11 cellular contexts compared by ENCODE assay signal in the genomic region with DNA sequence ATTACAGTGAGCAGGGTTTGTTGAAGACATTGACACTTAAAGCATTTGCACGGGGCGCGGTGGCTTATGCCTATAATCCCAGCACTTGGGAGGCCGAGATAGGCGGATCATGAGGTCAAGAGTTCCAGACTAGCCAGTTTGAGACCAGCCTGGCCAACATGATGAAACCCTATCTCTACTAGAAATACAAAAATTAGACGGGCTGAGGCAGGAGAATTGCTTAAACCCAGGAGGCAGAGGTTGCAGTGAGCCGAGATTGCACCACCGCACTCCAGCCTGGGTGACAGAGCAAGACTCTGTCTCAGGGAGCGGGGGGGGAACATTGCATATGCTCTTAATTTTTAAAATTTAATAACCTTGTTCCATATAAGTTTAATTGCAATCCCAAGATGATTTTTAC. TPM values are rescaled to one million over a fixed set of nuclear protein-coding genes. Genes with fewer than 3 reads are reported as not detected.
DNase-seq lines count a peak whose midpoint lies in the region; ATAC-seq and TF ChIP-seq lines count a peak whose summit lies in the region.
"Had no signal": no experiment of that assay in that cellular context is flagged by ENCODE, and none has a peak within 500 bp of the region (broad histone marks: within the 10 kb centered on the region; RNA-seq: fewer than 3 reads in every experiment).

No MANE protein-coding gene starts in this region.

- no peak for TF ChIP-seq CTCF in left lung (IDR thresholded peaks at IDR 0.05)
- no peak for TF ChIP-seq CTCF in type B pancreatic cell (conservative IDR thresholded peaks at IDR 0.05)
- no peak for TF ChIP-seq CTCF in SK-N-SH (IDR thresholded peaks at IDR 0.05)
- no peak for TF ChIP-seq CTCF in uterus (IDR thresholded peaks at IDR 0.05)

- H3K27me3 Mint-ChIP-seq in activated T-cell treated with anti-CD3 and anti-CD28 coated beads, Interleukin-2, amount 50 U/mL, for 72 hours (ENCODE audit: low read depth), result no peaks in the 10 kb centered on the region
- H3K27me3 Mint-ChIP-seq in type B pancreatic cell, result no peaks in the 10 kb centered on the region
- H3K27me3 Mint-ChIP-seq: stimulated activated naive B cell treated with anti-CD40 and anti-IgM and Interleukin-4, amounts not matched to agents 10 μg/mL and 1 μg/mL and 100 μg/mL, for 72 hours had no signal

- CTCF ChIA-PET in SK-N-SH (lab: Yijun Ruan, JAX), result interaction anchor here (1.4 to 1.8 kb wide), 2 partner anchors 12 to 224 kb away, joined by 5 read pairs; a partner anchor contains a TSS

- no peak overlapping the region for H3K9ac ChIP-seq in SK-N-SH

- H3K4me3 Mint-ChIP-seq in activated T-cell treated with anti-CD3 and anti-CD28 coated beads, Interleukin-2, amount 50 U/mL, for 72 hours, result peak overlapping the region; percentile 40 to 43
- peak overlapping the region; percentile 69 for H3K4me3 Mint-ChIP-seq in type B pancreatic cell
- H3K4me3 Mint-ChIP-seq: stimulated activated naive B cell treated with anti-CD40 and anti-IgM and Interleukin-4, amounts not matched to agents 10 μg/mL and 1 μg/mL and 100 μg/mL, for 72 hours had no signal

- H3K27ac ChIP-seq in left lung (peak overlapping the region; percentile 10 to 55), SK-N-SH (ENCODE audit: low read depth in 2 of 2, low read length in 1 of 2) (no peak overlapping the region), uterus (peak overlapping the region in 1 of 2 donors; percentile 15)

- TF ChIP-seq RAD21 in SK-N-SH (IDR thresholded peaks at IDR 0.05; ENCODE audit: low read length), result no peak

- DNase-seq in activated T-cell treated with anti-CD3 and anti-CD28 coated beads, Interleukin-2, amount 50 U/mL, for 72 hours, result no peak
- DNase-seq in activated T-cell treated with anti-CD3 and anti-CD28 coated beads, Interleukin-2, amount 50 U/mL, for 1 hour, result no peak
- DNase-seq in amniotic epithelial cell (ENCODE audit: low read depth) (peak; percentile 74), left lung (peak; percentile 43 to 71), type B pancreatic cell (ENCODE audit: extremely low spot score, unreplicated experiment) (no peak), SK-N-SH (no peak), uterus (no peak)
- DNase-seq: NCI-H2081; SHP77; stimulated activated naive B cell treated with anti-CD40 and anti-IgM and Interleukin-4, amounts not matched to agents 10 μg/mL and 1 μg/mL and 100 μg/mL, for 72 hours had no signal

- no peaks in the 10 kb centered on the region for H3K9me3 ChIP-seq in left lung
- no peaks in the 10 kb centered on the region for H3K9me3 ChIP-seq in SK-N-SH
- no peaks in the 10 kb centered on the region for H3K9me3 ChIP-seq in uterus

- H3K27me3 ChIP-seq in left lung (no peaks in the 10 kb centered on the region), SK-N-SH (ENCODE audit: insufficient read depth) (no peaks in the 10 kb centered on the region), uterus (no peaks in the 10 kb centered on the region)

- peaks cover 10% of the 10 kb centered on the region for H3F3A ChIP-seq in SK-N-SH (replicated peaks; ENCODE audit: insufficient read depth)

- H3K4me3 ChIP-seq in left lung, result no peak overlapping the region
- no peak overlapping the region for H3K4me3 ChIP-seq in SK-N-SH (ENCODE audit: low read depth in 2 of 2, low read length in 1 of 2)
- no peak overlapping the region for H3K4me3 ChIP-seq in uterus

- H3K9me2 ChIP-seq in SK-N-SH, result no peaks in the 10 kb centered on the region

- H3K79me2 ChIP-seq in SK-N-SH (ENCODE audit: insufficient read depth), result peaks cover 96% of the 10 kb centered on the region

- H3K9me3 Mint-ChIP-seq in activated T-cell treated with anti-CD3 and anti-CD28 coated beads, Interleukin-2, amount 50 U/mL, for 72 hours, result no peaks in the 10 kb centered on the region
- H3K9me3 Mint-ChIP-seq in type B pancreatic cell, result no peaks in the 10 kb centered on the region
- H3K9me3 Mint-ChIP-seq: stimulated activated naive B cell treated with anti-CD40 and anti-IgM and Interleukin-4, amounts not matched to agents 10 μg/mL and 1 μg/mL and 100 μg/mL, for 72 hours had no signal

- peaks cover 0 to 4% of the 10 kb centered on the region in 2 donors for H3K36me3 Mint-ChIP-seq in activated T-cell treated with anti-CD3 and anti-CD28 coated beads, Interleukin-2, amount 50 U/mL, for 72 hours (ENCODE audit: insufficient read depth in 2 of 2)
- H3K36me3 Mint-ChIP-seq in type B pancreatic cell, result peaks cover 28% of the 10 kb centered on the region

- H3K36me3 ChIP-seq in left lung (no peaks in the 10 kb centered on the region), SK-N-SH (replicated peaks in 1 of 2; ENCODE audit: control insufficient read depth in 1 of 2, insufficient read depth in 2 of 2, low read length in 1 of 2) (no peaks in the 10 kb centered on the region), uterus (no peaks in the 10 kb centered on the region)

- ATAC-seq in activated T-cell treated with anti-CD3 and anti-CD28 coated beads, Interleukin-2, amount 50 U/mL, for 72 hours (replicated peaks in 1 of 2), result no peak
- ATAC-seq in left lung (peak; percentile 74), HG02571 (IDR thresholded peaks at IDR 0.05; ENCODE audit: unreplicated experiment) (no peak)
- ATAC-seq: stimulated activated naive B cell treated with anti-CD40 and anti-IgM and Interleukin-4, amounts not matched to agents 10 μg/mL and 1 μg/mL and 100 μg/mL, for 72 hours had no signal

- no peak for TF ChIP-seq EP300 in SK-N-SH (IDR thresholded peaks at IDR 0.05; ENCODE audit: borderline replicate concordance in 1 of 2, low read depth in 1 of 2, low read length in 1 of 2)

- H3K4me1 Mint-ChIP-seq in activated T-cell treated with anti-CD3 and anti-CD28 coated beads, Interleukin-2, amount 50 U/mL, for 72 hours (ENCODE audit: low read depth), result peaks cover 89% of the 10 kb centered on the region
- peaks cover 35% of the 10 kb centered on the region for H3K4me1 Mint-ChIP-seq in type B pancreatic cell (ENCODE audit: unreplicated experiment)

- peaks cover 46% of the 10 kb centered on the region for H4K20me1 ChIP-seq in SK-N-SH (ENCODE audit: insufficient read depth)

- no peak overlapping the region for H3K27ac Mint-ChIP-seq in activated T-cell treated with anti-CD3 and anti-CD28 coated beads, Interleukin-2, amount 50 U/mL, for 72 hours
- H3K27ac Mint-ChIP-seq in type B pancreatic cell, result peak overlapping the region; percentile 54
- H3K27ac Mint-ChIP-seq: stimulated activated naive B cell treated with anti-CD40 and anti-IgM and Interleukin-4, amounts not matched to agents 10 μg/mL and 1 μg/mL and 100 μg/mL, for 72 hours had no signal

- 93% methylated on average over 9 of the region's 9 CpGs for WGBS in SK-N-SH (ENCODE audit: low lambda C conversion rate)

- H3K4me2 ChIP-seq in SK-N-SH, result no peak overlapping the region

- intact Hi-C loops in left lung (cut with DNase I) (no loop called here), uterus (cut with DNase I; ENCODE audit: low total_unique reads) (no loop called here)

- TF ChIP-seq POLR2A in uterus (IDR thresholded peaks at IDR 0.05), result no peak

- POLR2A ChIA-PET in SK-N-SH (lab: Yijun Ruan, JAX), result interaction anchor here (2.2 kb wide), 1 partner anchor 12 kb away, joined by 10 read pairs; a partner anchor contains a TSS

- H2AFZ ChIP-seq in SK-N-SH (ENCODE audit: low read depth), result no peak overlapping the region

- H3K4me1 ChIP-seq in left lung (peaks cover 6 to 84% of the 10 kb centered on the region in 2 donors), SK-N-SH (ENCODE audit: control insufficient read depth in 1 of 2, insufficient read depth in 2 of 2, low read depth in 1 of 2, low read length in 1 of 2) (no peaks in the 10 kb centered on the region; a peak in 2 of 4 replicates), uterus (no peaks in the 10 kb centered on the region)

TF ChIP-seq in SK-N-SH, 30 proteins besides CTCF, POLR2A, EP300 and RAD21 (continues in another document):
- TF ChIP-seq FOXM1 (IDR thresholded peaks at IDR 0.05; ENCODE audit: low read depth), result no peak
- TF ChIP-seq, protein P1, sequence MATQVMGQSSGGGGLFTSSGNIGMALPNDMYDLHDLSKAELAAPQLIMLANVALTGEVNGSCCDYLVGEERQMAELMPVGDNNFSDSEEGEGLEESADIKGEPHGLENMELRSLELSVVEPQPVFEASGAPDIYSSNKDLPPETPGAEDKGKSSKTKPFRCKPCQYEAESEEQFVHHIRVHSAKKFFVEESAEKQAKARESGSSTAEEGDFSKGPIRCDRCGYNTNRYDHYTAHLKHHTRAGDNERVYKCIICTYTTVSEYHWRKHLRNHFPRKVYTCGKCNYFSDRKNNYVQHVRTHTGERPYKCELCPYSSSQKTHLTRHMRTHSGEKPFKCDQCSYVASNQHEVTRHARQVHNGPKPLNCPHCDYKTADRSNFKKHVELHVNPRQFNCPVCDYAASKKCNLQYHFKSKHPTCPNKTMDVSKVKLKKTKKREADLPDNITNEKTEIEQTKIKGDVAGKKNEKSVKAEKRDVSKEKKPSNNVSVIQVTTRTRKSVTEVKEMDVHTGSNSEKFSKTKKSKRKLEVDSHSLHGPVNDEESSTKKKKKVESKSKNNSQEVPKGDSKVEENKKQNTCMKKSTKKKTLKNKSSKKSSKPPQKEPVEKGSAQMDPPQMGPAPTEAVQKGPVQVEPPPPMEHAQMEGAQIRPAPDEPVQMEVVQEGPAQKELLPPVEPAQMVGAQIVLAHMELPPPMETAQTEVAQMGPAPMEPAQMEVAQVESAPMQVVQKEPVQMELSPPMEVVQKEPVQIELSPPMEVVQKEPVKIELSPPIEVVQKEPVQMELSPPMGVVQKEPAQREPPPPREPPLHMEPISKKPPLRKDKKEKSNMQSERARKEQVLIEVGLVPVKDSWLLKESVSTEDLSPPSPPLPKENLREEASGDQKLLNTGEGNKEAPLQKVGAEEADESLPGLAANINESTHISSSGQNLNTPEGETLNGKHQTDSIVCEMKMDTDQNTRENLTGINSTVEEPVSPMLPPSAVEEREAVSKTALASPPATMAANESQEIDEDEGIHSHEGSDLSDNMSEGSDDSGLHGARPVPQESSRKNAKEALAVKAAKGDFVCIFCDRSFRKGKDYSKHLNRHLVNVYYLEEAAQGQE (IDR thresholded peaks at IDR 0.05; ENCODE audit: low read depth, low read length), result no peak
- TF ChIP-seq GABPA (IDR thresholded peaks at IDR 0.05; ENCODE audit: low read depth), result no peak

RNA-seq across cellular contexts. Expression of a gene that starts 11.9 kb away (rescaled TPM):
- total RNA-seq in activated T-cell treated with anti-CD3 and anti-CD28 coated beads, Interleukin-2, amount 50 U/mL, for 72 hours, result 100 to 1,000 TPM; 100 to 119 TPM
- total RNA-seq in left lung (100 to 1,000 TPM; 127 to 139 TPM), type B pancreatic cell (ENCODE audit: low replicate concordance) (180 and 235 TPM in 2 replicates), uterus (100 to 1,000 TPM in 2 of 4 donors, 10 to 100 TPM in 2; 57.1 to 233 (median 96.0) TPM)
- 27.9 and 40.5 TPM in 2 replicates for polyA plus RNA-seq in SK-N-SH (2012; rRNA removed)
- 46.2 and 51.8 TPM in 2 replicates for polyA plus RNA-seq in SK-N-SH (2012; cell fraction: cytosol; rRNA removed)
- 17.0 and 36.9 TPM in 2 replicates for polyA plus RNA-seq in SK-N-SH (2012; cell fraction: nucleus; rRNA removed)

Comparison
In these comparisons a context has a peak if more than half of its experiments do, and no peak if none do; other contexts are left out.
1. DNase-seq: peak in amniotic epithelial cell (single experiment) and left lung (2 of 2); none in activated T-cell treated with anti-CD3 and anti-CD28 coated beads, Interleukin-2, amount 50 U/mL, for 72 hours (0 of 2), activated T-cell treated with anti-CD3 and anti-CD28 coated beads, Interleukin-2, amount 50 U/mL, for 1 hour (single experiment), type B pancreatic cell (single experiment), SK-N-SH (single experiment) and uterus (0 of 2).
2. H3K27ac ChIP-seq: peak in left lung (2 of 2); none in SK-N-SH (0 of 2).